21 cellular contexts compared by ENCODE assay signal in genomic region chr16:12543700-12544476, GRCh38.
DNase-seq lines count a peak whose midpoint lies in the region; ATAC-seq, FAIRE-seq and TF ChIP-seq lines count a peak whose summit lies in the region.
"Had no signal": no experiment of that assay in that cellular context is flagged by ENCODE, and none has a peak within 500 bp of the region (broad histone marks: within the 10 kb centered on the region; RNA-seq: fewer than 3 reads in every experiment).

No MANE protein-coding gene starts in this region.

- no peaks in the 10 kb centered on the region for H3K27me3 Mint-ChIP-seq in nephron (ENCODE audit: low read depth)
- H3K27me3 Mint-ChIP-seq: activated CD8-positive, alpha-beta memory T cell treated with anti-CD3 and anti-CD28 coated beads, Interleukin-2, amount 10 ng/mL, durations not matched to agents 7 days and 5 days had no signal

- WGBS in K562 (ENCODE audit: insufficient coverage, low coverage, missing lambda C conversion rate), result 17% methylated on average over 17 of the region's 17 CpGs

- H3K4me1 ChIP-seq in DOHH2 (ENCODE audit: control insufficient read depth, low read length) (peaks cover 70% of the 10 kb centered on the region), K562 (replicated peaks in 1 of 2; ENCODE audit: control insufficient read depth in 2 of 2, insufficient read depth in 2 of 2, low read length in 2 of 2) (peaks cover 0 to 12% of the 10 kb centered on the region in 2 experiments; a peak in 2 of 5 replicates)
- H3K4me1 ChIP-seq: ascending aorta, gastrocnemius medialis had no signal

- intact Hi-C loops in K562 (cut with micrococcal nuclease), result no loop called here

- no peaks in the 10 kb centered on the region; the same call in 1 of the 2 replicates for H4K20me1 ChIP-seq in DOHH2 (ENCODE audit: control insufficient read depth, insufficient read depth, low read depth, low read length)
- H4K20me1 ChIP-seq in K562 (replicated peaks; ENCODE audit: control insufficient read depth, insufficient read depth, low read length), result peaks cover 22% of the 10 kb centered on the region

- DNase-seq in NOMO-1 treated with DMSO at 0.1 percent for 48 hours (lab: John Stamatoyannopoulos, UW; ENCODE audit: unreplicated experiment), result peak; percentile 19
- DNase-seq in K562 (ENCODE audit: extremely low read depth in 1 of 4, low spot score in 3 of 4), result no peak
- no peak for DNase-seq in NCI-H1105 (lab: John Stamatoyannopoulos, UW)
- no peak for DNase-seq in RPMI8226
- DNase-seq: activated CD8-positive, alpha-beta memory T cell treated with anti-CD3 and anti-CD28 coated beads, Interleukin-2, amount 10 ng/mL, durations not matched to agents 7 days and 5 days; colonic mucosa; HCEC 1CT; mammary epithelial cell; NCI-H2029 treated with DMSO at 0.1 percent for 48 hours; NCI-H510A treated with DMSO at 0.1 percent for 48 hours; stimulated activated CD4-positive, alpha-beta T cell treated with anti-CD3 and anti-CD28 coated beads, Interleukin-2, amount 100 ng/mL, for 24 hours had no signal

- no peak for TF ChIP-seq POLR2A in K562 (conservative IDR thresholded peaks at IDR 0.05)

- peak; percentile 26 for FAIRE-seq in K562 (lab: Jason Lieb, UNC)

- H3K4me3 ChIP-seq in DOHH2 (ENCODE audit: low read length), result no peak overlapping the region
- no peak overlapping the region for H3K4me3 ChIP-seq in K562
- H3K4me3 ChIP-seq: ascending aorta, colonic mucosa, gastrocnemius medialis, right atrium auricular region had no signal

- no peaks in the 10 kb centered on the region for H3K36me3 Mint-ChIP-seq in nephron (ENCODE audit: low read depth)

- CTCF ChIA-PET in K562 (lab: Yijun Ruan, JAX; ENCODE audit: low intra/inter-chr PET ratio), result no interaction called here

- H3F3A ChIP-seq in DOHH2 (ENCODE audit: control insufficient read depth, insufficient read depth), result no peaks in the 10 kb centered on the region; the same call in 1 of the 2 replicates

- no peak for TF ChIP-seq EP300 in K562 (IDR thresholded peaks at IDR 0.05; ENCODE audit: low read length)

- TF ChIP-seq CTCF in DOHH2 (IDR thresholded peaks at IDR 0.05; ENCODE audit: low read depth, low read length, poor library complexity, severe bottlenecking) (no peak), K562 (IDR thresholded peaks at IDR 0.05 in 2 of 3, conservative IDR thresholded peaks at IDR 0.05 in 1 of 3; ENCODE audit: insufficient read depth in 2 of 3, low read depth in 1 of 3, low read length in 3 of 3) (no peak), nephron (IDR thresholded peaks at IDR 0.05; ENCODE audit: unreplicated experiment in 3 of 3) (no peak)

- peak overlapping the region; percentile 56 to 79 (median 67) for H3K27ac Mint-ChIP-seq in nephron
- H3K27ac Mint-ChIP-seq: activated CD8-positive, alpha-beta memory T cell treated with anti-CD3 and anti-CD28 coated beads, Interleukin-2, amount 10 ng/mL, durations not matched to agents 7 days and 5 days had no signal

- no peak for TF ChIP-seq RAD21 in K562 (CRISPR knock-in tag; conservative IDR thresholded peaks at IDR 0.05 in 1 of 2, IDR thresholded peaks at IDR 0.05 in 1 of 2)

- H3K27me3 ChIP-seq in DOHH2 (ENCODE audit: control insufficient read depth, low read length), result no peaks in the 10 kb centered on the region
- H3K27me3 ChIP-seq in K562 (ENCODE audit: control insufficient read depth in 2 of 2, insufficient read depth in 2 of 2, low read length in 2 of 2), result peaks cover 5 to 22% of the 10 kb centered on the region in 2 experiments; a peak in 3 of 5 replicates
- H3K27me3 ChIP-seq: ascending aorta, colonic mucosa, gastrocnemius medialis, right atrium auricular region had no signal

- in situ Hi-C loops in K562 (cut with MboI), result no loop called here

- ATAC-seq in K562, result no peak
- ATAC-seq in HG03175 (IDR thresholded peaks at IDR 0.05; ENCODE audit: unreplicated experiment), result no peak
- no peak for ATAC-seq in GM21825 (IDR thresholded peaks at IDR 0.05; ENCODE audit: unreplicated experiment)
- ATAC-seq: activated CD8-positive, alpha-beta memory T cell treated with anti-CD3 and anti-CD28 coated beads, Interleukin-2, amount 10 ng/mL, durations not matched to agents 7 days and 5 days; Panc1 had no signal

- H3K9me2 ChIP-seq in DOHH2 (replicated peaks; ENCODE audit: control insufficient read depth, low read length), result no peaks in the 10 kb centered on the region

- no peaks in the 10 kb centered on the region for H3K9me3 Mint-ChIP-seq in nephron

- no peak overlapping the region for H3K9ac ChIP-seq in K562 (ENCODE audit: insufficient read depth in 1 of 2, low read depth in 2 of 2, low read length in 2 of 2)

- H2AFZ ChIP-seq in K562 (ENCODE audit: low read depth, low read length), result no peak overlapping the region

- H3K36me3 ChIP-seq in DOHH2 (ENCODE audit: control insufficient read depth, low read length), result peaks cover 10% of the 10 kb centered on the region
- no peaks in the 10 kb centered on the region for H3K36me3 ChIP-seq in K562 (ENCODE audit: control insufficient read depth, insufficient read depth, low read length)
- H3K36me3 ChIP-seq: ascending aorta, colonic mucosa, gastrocnemius medialis, right atrium auricular region had no signal

- peak overlapping the region in 1 of 3 experiments; percentile 61 for H3K4me3 Mint-ChIP-seq in nephron
- H3K4me3 Mint-ChIP-seq: activated CD8-positive, alpha-beta memory T cell treated with anti-CD3 and anti-CD28 coated beads, Interleukin-2, amount 10 ng/mL, durations not matched to agents 7 days and 5 days had no signal

- no TSS peak for BruUV-seq in K562 (replicated peaks; lab: Mats Ljungman, UMichigan)

- H3K9me3 ChIP-seq in DOHH2 (ENCODE audit: control insufficient read depth, insufficient read depth, low read length), result no peaks in the 10 kb centered on the region
- no peaks in the 10 kb centered on the region for H3K9me3 ChIP-seq in K562 (replicated peaks; ENCODE audit: control insufficient read depth, insufficient read depth, low read depth, low read length)
- H3K9me3 ChIP-seq: ascending aorta, colonic mucosa, gastrocnemius medialis, right atrium auricular region had no signal

- H3K9me1 ChIP-seq in K562 (ENCODE audit: control insufficient read depth, insufficient read depth, low read length), result no peaks in the 10 kb centered on the region

- H3K79me2 ChIP-seq in DOHH2 (ENCODE audit: control insufficient read depth, low read length), result no peaks in the 10 kb centered on the region
- no peaks in the 10 kb centered on the region for H3K79me2 ChIP-seq in K562 (ENCODE audit: control insufficient read depth, insufficient read depth, low read length)

- H3K4me2 ChIP-seq in DOHH2 (ENCODE audit: low read length) (peak overlapping the region; percentile 67; the same call in 1 of the 2 replicates), K562 (ENCODE audit: insufficient read depth, low read length) (no peak overlapping the region)

- POLR2A ChIA-PET in K562 (lab: Yijun Ruan, JAX), result no interaction called here

- H3K4me1 Mint-ChIP-seq in nephron, result peaks cover 51% of the 10 kb centered on the region

- H3K27ac ChIP-seq in DOHH2 (ENCODE audit: low read depth, low read length) (no peak overlapping the region), K562 (ENCODE audit: extremely low read depth, low read depth, low read length) (no peak overlapping the region)
- H3K27ac ChIP-seq: ascending aorta, colonic mucosa, epithelial cell of prostate, gastrocnemius medialis, right atrium auricular region, VCaP had no signal

TF ChIP-seq in K562, 482 proteins besides CTCF, POLR2A, EP300 and RAD21 (continues in another document):
- no peak for TF ChIP-seq SAFB (IDR thresholded peaks at IDR 0.05; ENCODE audit: borderline replicate concordance, low read depth, low read length)
- TF ChIP-seq, protein P1, sequence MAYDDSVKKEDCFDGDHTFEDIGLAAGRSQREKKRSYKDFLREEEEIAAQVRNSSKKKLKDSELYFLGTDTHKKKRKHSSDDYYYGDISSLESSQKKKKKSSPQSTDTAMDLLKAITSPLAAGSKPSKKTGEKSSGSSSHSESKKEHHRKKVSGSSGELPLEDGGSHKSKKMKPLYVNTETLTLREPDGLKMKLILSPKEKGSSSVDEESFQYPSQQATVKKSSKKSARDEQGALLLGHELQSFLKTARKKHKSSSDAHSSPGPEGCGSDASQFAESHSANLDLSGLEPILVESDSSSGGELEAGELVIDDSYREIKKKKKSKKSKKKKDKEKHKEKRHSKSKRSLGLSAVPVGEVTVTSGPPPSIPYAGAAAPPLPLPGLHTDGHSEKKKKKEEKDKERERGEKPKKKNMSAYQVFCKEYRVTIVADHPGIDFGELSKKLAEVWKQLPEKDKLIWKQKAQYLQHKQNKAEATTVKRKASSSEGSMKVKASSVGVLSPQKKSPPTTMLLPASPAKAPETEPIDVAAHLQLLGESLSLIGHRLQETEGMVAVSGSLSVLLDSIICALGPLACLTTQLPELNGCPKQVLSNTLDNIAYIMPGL (CRISPR knock-in tag; IDR thresholded peaks at IDR 0.05), result no peak
- TF ChIP-seq, protein P2, sequence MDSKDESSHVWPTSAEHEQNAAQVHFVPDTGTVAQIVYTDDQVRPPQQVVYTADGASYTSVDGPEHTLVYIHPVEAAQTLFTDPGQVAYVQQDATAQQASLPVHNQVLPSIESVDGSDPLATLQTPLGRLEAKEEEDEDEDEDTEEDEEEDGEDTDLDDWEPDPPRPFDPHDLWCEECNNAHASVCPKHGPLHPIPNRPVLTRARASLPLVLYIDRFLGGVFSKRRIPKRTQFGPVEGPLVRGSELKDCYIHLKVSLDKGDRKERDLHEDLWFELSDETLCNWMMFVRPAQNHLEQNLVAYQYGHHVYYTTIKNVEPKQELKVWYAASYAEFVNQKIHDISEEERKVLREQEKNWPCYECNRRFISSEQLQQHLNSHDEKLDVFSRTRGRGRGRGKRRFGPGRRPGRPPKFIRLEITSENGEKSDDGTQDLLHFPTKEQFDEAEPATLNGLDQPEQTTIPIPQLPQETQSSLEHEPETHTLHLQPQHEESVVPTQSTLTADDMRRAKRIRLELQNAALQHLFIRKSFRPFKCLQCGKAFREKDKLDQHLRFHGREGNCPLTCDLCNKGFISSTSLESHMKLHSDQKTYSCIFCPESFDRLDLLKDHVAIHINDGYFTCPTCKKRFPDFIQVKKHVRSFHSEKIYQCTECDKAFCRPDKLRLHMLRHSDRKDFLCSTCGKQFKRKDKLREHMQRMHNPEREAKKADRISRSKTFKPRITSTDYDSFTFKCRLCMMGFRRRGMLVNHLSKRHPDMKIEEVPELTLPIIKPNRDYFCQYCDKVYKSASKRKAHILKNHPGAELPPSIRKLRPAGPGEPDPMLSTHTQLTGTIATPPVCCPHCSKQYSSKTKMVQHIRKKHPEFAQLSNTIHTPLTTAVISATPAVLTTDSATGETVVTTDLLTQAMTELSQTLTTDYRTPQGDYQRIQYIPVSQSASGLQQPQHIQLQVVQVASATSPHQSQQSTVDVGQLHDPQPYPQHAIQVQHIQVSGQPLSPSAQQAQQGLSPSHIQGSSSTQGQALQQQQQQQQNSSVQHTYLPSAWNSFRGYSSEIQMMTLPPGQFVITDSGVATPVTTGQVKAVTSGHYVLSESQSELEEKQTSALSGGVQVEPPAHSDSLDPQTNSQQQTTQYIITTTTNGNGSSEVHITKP (IDR thresholded peaks at IDR 0.05; ENCODE audit: partially characterized antibody), result no peak
